Comparison of ENCODE assay signal across 8 cellular contexts in genomic region chr22:24803064-24803542, GRCh38. TPM values are rescaled to one million over a fixed set of nuclear protein-coding genes. Genes with fewer than 3 reads are reported as not detected.
A peak's percentile ranks its signal among the peaks of the same experiment; 100 is the strongest.
DNase-seq lines count a peak whose midpoint lies in the region; ATAC-seq and TF ChIP-seq lines count a peak whose summit lies in the region.

No MANE protein-coding gene starts in this region.

- ATAC-seq in activated T-cell treated with anti-CD3 and anti-CD28 coated beads, Interleukin-2, amount 50 U/mL, for 4 hours: no peak

- H3K27me3 Mint-ChIP-seq in activated T-cell treated with anti-CD3 and anti-CD28 coated beads, Interleukin-2, amount 50 U/mL, for 4 hours (ENCODE audit: low read depth): no peaks in the 10 kb centered on the region

- no peak overlapping the region for H3K4me3 ChIP-seq in foreskin fibroblast (ENCODE audit: low read depth in 1 of 2, low read length in 2 of 2)

- no peaks in the 10 kb centered on the region for H3K36me3 Mint-ChIP-seq in activated T-cell treated with anti-CD3 and anti-CD28 coated beads, Interleukin-2, amount 50 U/mL, for 4 hours (ENCODE audit: insufficient read depth)

- H3K4me3 Mint-ChIP-seq in activated T-cell treated with anti-CD3 and anti-CD28 coated beads, Interleukin-2, amount 50 U/mL, for 4 hours: no peak overlapping the region

- peaks cover 14% of the 10 kb centered on the region for H3K4me1 Mint-ChIP-seq in activated T-cell treated with anti-CD3 and anti-CD28 coated beads, Interleukin-2, amount 50 U/mL, for 4 hours (ENCODE audit: low read depth)

- TF ChIP-seq CTCF in foreskin fibroblast (IDR thresholded peaks at IDR 0.05; ENCODE audit: low read depth, low read length): peak; percentile 94

- H3K9me3 Mint-ChIP-seq in activated T-cell treated with anti-CD3 and anti-CD28 coated beads, Interleukin-2, amount 50 U/mL, for 4 hours: no peaks in the 10 kb centered on the region

- DNase-seq in NCI-H524 (lab: John Stamatoyannopoulos, UW) (peak; percentile 40 to 47), NCI-H524 treated with DMSO at 0.1 percent for 48 hours (lab: John Stamatoyannopoulos, UW) (no peak), NCI-H69 (lab: John Stamatoyannopoulos, UW) (peak; percentile 71), foreskin fibroblast (peak; percentile 3 to 49), pons (ENCODE audit: low spot score) (peak; percentile 38), amniotic stem cell (lab: John Stamatoyannopoulos, UW) (no peak), ureter (ENCODE audit: low spot score) (no peak)
- peak; percentile 61 for DNase-seq in activated T-cell treated with anti-CD3 and anti-CD28 coated beads, Interleukin-2, amount 50 U/mL, for 4 hours

RNA-seq across cellular contexts. Expression of gene SGSM1, which starts 2.9 kb away (rescaled TPM):
- under 1 TPM; 0.03 to 0.98 (median 0.05) TPM for total RNA-seq in activated T-cell treated with anti-CD3 and anti-CD28 coated beads, Interleukin-2, amount 50 U/mL, for 4 hours
- total RNA-seq in ureter: 10.6 TPM

RNA-seq across cellular contexts. Expression of gene PIWIL3, which starts 28.6 kb away (rescaled TPM):
- total RNA-seq in activated T-cell treated with anti-CD3 and anti-CD28 coated beads, Interleukin-2, amount 50 U/mL, for 4 hours: not detected
- not detected for total RNA-seq in ureter

Comparison
In these comparisons a context has a peak if more than half of its experiments do, and no peak if none do; other contexts are left out.
1. DNase-seq: peak in NCI-H524 (2 of 2), NCI-H69 (single experiment), activated T-cell treated with anti-CD3 and anti-CD28 coated beads, Interleukin-2, amount 50 U/mL, for 4 hours (single experiment), foreskin fibroblast (2 of 2) and pons (single experiment); none in NCI-H524 treated with DMSO at 0.1 percent for 48 hours (single experiment), amniotic stem cell (single experiment) and ureter (single experiment).